1 cellular context compared by ENCODE assay signal in the genomic region with DNA sequence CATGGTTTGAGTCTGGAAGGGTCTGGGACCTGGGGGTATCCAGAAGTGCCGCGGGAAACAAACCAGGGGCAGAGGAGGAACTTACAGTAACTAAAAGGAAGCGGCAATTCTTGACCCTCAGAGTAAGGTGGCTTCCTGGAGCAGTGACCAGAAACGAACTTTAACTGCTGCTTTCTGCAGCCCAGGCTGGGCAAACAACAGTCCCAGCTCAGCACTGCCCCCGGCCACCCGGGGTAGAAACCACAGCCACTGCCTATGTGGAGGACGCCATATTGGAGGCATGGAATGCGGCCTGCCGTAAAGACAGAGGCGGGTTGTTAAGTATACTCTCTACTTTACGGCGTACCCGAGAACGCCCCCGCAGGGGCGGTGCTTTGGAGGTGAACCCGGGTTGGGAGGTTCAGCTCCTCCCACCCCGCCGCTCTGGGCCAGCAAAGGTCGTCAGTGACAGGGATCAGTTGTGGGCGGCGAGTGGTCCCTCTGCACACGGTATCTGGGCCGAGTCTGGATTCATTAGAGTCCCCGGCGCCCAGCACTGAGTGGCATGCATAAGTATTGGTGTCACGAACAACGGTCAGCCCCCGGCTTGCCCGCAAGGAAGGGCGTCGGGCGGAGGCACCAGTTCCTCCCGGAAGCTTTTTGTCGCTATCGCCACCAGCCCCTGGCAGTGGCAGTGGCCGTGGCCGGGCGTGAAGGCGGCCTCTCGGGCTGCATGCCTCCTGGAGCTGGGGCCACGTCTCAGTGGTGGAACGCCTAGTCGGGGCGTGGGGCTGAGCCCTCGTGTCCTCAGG.
A peak's percentile ranks its signal among the peaks of the same experiment; 100 is the strongest.
TF ChIP-seq lines count a peak whose summit lies in the region.

A gene with protein sequence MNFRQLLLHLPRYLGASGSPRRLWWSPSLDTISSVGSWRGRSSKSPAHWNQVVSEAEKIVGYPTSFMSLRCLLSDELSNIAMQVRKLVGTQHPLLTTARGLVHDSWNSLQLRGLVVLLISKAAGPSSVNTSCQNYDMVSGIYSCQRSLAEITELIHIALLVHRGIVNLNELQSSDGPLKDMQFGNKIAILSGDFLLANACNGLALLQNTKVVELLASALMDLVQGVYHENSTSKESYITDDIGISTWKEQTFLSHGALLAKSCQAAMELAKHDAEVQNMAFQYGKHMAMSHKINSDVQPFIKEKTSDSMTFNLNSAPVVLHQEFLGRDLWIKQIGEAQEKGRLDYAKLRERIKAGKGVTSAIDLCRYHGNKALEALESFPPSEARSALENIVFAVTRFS (minus strand): TSS at position 282 of the 791 bp plus-strand sequence. CDS start 279 bp downstream, at position 3.

TF ChIP-seq in HEK293, 187 proteins besides CTCF, POLR2A, EP300 and RAD21 (continued from another document and continues in another):
- TF ChIP-seq GLIS2 (tag by site-specific recombination; IDR thresholded peaks at IDR 0.05): no peak; the same call in 1 of the 2 replicates
- TF ChIP-seq ZNF354C (tag by site-specific recombination; IDR thresholded peaks at IDR 0.05; ENCODE audit: borderline replicate concordance, low read depth): no peak
- no peak for TF ChIP-seq GFI1B (tag by site-specific recombination; IDR thresholded peaks at IDR 0.05)
- TF ChIP-seq, protein P1, sequence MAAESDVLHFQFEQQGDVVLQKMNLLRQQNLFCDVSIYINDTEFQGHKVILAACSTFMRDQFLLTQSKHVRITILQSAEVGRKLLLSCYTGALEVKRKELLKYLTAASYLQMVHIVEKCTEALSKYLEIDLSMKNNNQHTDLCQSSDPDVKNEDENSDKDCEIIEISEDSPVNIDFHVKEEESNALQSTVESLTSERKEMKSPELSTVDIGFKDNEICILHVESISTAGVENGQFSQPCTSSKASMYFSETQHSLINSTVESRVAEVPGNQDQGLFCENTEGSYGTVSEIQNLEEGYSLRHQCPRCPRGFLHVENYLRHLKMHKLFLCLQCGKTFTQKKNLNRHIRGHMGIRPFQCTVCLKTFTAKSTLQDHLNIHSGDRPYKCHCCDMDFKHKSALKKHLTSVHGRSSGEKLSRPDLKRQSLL (tag by site-specific recombination; IDR thresholded peaks at IDR 0.05): no peak
- TF ChIP-seq ZBTB48 (tag by site-specific recombination; IDR thresholded peaks at IDR 0.05): peak; percentile 85
- TF ChIP-seq, protein P2, sequence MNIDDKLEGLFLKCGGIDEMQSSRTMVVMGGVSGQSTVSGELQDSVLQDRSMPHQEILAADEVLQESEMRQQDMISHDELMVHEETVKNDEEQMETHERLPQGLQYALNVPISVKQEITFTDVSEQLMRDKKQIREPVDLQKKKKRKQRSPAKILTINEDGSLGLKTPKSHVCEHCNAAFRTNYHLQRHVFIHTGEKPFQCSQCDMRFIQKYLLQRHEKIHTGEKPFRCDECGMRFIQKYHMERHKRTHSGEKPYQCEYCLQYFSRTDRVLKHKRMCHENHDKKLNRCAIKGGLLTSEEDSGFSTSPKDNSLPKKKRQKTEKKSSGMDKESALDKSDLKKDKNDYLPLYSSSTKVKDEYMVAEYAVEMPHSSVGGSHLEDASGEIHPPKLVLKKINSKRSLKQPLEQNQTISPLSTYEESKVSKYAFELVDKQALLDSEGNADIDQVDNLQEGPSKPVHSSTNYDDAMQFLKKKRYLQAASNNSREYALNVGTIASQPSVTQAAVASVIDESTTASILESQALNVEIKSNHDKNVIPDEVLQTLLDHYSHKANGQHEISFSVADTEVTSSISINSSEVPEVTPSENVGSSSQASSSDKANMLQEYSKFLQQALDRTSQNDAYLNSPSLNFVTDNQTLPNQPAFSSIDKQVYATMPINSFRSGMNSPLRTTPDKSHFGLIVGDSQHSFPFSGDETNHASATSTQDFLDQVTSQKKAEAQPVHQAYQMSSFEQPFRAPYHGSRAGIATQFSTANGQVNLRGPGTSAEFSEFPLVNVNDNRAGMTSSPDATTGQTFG (tag by site-specific recombination; IDR thresholded peaks at IDR 0.05; ENCODE audit: borderline replicate concordance): no peak
- peak; percentile 49; the same call in 1 of the 2 replicates for TF ChIP-seq ZNF629 (tag by site-specific recombination; IDR thresholded peaks at IDR 0.05)
- TF ChIP-seq ZNF280C (tag by site-specific recombination; IDR thresholded peaks at IDR 0.05): no peak
- TF ChIP-seq YY2 (tag by site-specific recombination; IDR thresholded peaks at IDR 0.05): peak; percentile 93
- peak; percentile 79 for TF ChIP-seq BCL11A (tag by site-specific recombination; IDR thresholded peaks at IDR 0.05; ENCODE audit: low read depth)
- TF ChIP-seq ZNF585B (tag by site-specific recombination; IDR thresholded peaks at IDR 0.05): no peak
- 0 out of 2 replicates have a peak, but pooled peaks have one; percentile 52 for TF ChIP-seq ZEB2 (tag by site-specific recombination; IDR thresholded peaks at IDR 0.05)
- TF ChIP-seq OSR2 (tag by site-specific recombination; IDR thresholded peaks at IDR 0.05): peak; percentile 28
- no peak for TF ChIP-seq ZNF558 (tag by site-specific recombination; IDR thresholded peaks at IDR 0.05)
- no peak for TF ChIP-seq ZNF140 (tag by site-specific recombination; IDR thresholded peaks at IDR 0.05)
- peak; percentile 65; the same call in 1 of the 2 replicates for TF ChIP-seq MZF1 (tag by site-specific recombination; IDR thresholded peaks at IDR 0.05; ENCODE audit: borderline replicate concordance)
- no peak for TF ChIP-seq ZNF202 (tag by site-specific recombination; IDR thresholded peaks at IDR 0.05; ENCODE audit: borderline replicate concordance)
- peak; percentile 75 for TF ChIP-seq ZNF600 (tag by site-specific recombination; IDR thresholded peaks at IDR 0.05)
- TF ChIP-seq SP3 (tag by site-specific recombination; IDR thresholded peaks at IDR 0.05): peak; percentile 98
- TF ChIP-seq ZNF501 (tag by site-specific recombination; IDR thresholded peaks at IDR 0.05): peak; percentile 97; the same call in 1 of the 2 replicates
- TF ChIP-seq PRDM1 (tag by site-specific recombination; IDR thresholded peaks at IDR 0.05): no peak
- no peak for TF ChIP-seq ZNF311 (tag by site-specific recombination; IDR thresholded peaks at IDR 0.05; ENCODE audit: borderline replicate concordance)
- 0 out of 2 replicates have a peak, but pooled peaks have one; percentile 37 for TF ChIP-seq ZNF76 (tag by site-specific recombination; IDR thresholded peaks at IDR 0.05; ENCODE audit: borderline replicate concordance, low read depth)
- TF ChIP-seq ZNF621 (tag by site-specific recombination; IDR thresholded peaks at IDR 0.05): no peak
- TF ChIP-seq INSM2 (tag by site-specific recombination; IDR thresholded peaks at IDR 0.05): no peak
- TF ChIP-seq ELK4 (IDR thresholded peaks at IDR 0.05; ENCODE audit: borderline replicate concordance, low read depth, low read length): no peak
- peak; percentile 28; the same call in 1 of the 2 replicates for TF ChIP-seq ZNF324 (tag by site-specific recombination; IDR thresholded peaks at IDR 0.05)
- no peak for TF ChIP-seq ZNF292 (tag by site-specific recombination; IDR thresholded peaks at IDR 0.05; ENCODE audit: borderline replicate concordance, low read depth)
- no peak for TF ChIP-seq ZNF19 (tag by site-specific recombination; IDR thresholded peaks at IDR 0.05; ENCODE audit: low read depth)
- TF ChIP-seq MEIS1 (CRISPR knock-in tag; IDR thresholded peaks at IDR 0.05; ENCODE audit: borderline replicate concordance): no peak
- no peak for TF ChIP-seq ZNF214 (tag by site-specific recombination; IDR thresholded peaks at IDR 0.05; ENCODE audit: borderline replicate concordance)
- TF ChIP-seq ZNF707 (tag by site-specific recombination; IDR thresholded peaks at IDR 0.05): no peak
- peak; percentile 87 for TF ChIP-seq YY1 (tag by site-specific recombination; IDR thresholded peaks at IDR 0.05)
- TF ChIP-seq ZNF610 (tag by site-specific recombination; IDR thresholded peaks at IDR 0.05; ENCODE audit: borderline replicate concordance): 0 out of 2 replicates have a peak, but pooled peaks have one; percentile 83
- TF ChIP-seq HOXC10 (CRISPR knock-in tag; IDR thresholded peaks at IDR 0.05): no peak
- no peak for TF ChIP-seq ZBTB44 (tag by site-specific recombination; IDR thresholded peaks at IDR 0.05)
- TF ChIP-seq ZNF157 (tag by site-specific recombination; IDR thresholded peaks at IDR 0.05): no peak
- TF ChIP-seq, protein P3, sequence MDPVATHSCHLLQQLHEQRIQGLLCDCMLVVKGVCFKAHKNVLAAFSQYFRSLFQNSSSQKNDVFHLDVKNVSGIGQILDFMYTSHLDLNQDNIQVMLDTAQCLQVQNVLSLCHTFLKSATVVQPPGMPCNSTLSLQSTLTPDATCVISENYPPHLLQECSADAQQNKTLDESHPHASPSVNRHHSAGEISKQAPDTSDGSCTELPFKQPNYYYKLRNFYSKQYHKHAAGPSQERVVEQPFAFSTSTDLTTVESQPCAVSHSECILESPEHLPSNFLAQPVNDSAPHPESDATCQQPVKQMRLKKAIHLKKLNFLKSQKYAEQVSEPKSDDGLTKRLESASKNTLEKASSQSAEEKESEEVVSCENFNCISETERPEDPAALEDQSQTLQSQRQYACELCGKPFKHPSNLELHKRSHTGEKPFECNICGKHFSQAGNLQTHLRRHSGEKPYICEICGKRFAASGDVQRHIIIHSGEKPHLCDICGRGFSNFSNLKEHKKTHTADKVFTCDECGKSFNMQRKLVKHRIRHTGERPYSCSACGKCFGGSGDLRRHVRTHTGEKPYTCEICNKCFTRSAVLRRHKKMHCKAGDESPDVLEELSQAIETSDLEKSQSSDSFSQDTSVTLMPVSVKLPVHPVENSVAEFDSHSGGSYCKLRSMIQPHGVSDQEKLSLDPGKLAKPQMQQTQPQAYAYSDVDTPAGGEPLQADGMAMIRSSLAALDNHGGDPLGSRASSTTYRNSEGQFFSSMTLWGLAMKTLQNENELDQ (tag by site-specific recombination; IDR thresholded peaks at IDR 0.05; ENCODE audit: low read depth): no peak
- TF ChIP-seq ZNF335 (tag by site-specific recombination; conservative IDR thresholded peaks at IDR 0.05): peak; percentile 88
- TF ChIP-seq ZNF114 (tag by site-specific recombination; IDR thresholded peaks at IDR 0.05): no peak
- TF ChIP-seq ZFP3 (tag by site-specific recombination; IDR thresholded peaks at IDR 0.05; ENCODE audit: low read depth): no peak
- TF ChIP-seq ZNF776 (tag by site-specific recombination; IDR thresholded peaks at IDR 0.05; ENCODE audit: borderline replicate concordance): no peak
